ENCODE assay signal across 8 cellular contexts in the genomic region with DNA sequence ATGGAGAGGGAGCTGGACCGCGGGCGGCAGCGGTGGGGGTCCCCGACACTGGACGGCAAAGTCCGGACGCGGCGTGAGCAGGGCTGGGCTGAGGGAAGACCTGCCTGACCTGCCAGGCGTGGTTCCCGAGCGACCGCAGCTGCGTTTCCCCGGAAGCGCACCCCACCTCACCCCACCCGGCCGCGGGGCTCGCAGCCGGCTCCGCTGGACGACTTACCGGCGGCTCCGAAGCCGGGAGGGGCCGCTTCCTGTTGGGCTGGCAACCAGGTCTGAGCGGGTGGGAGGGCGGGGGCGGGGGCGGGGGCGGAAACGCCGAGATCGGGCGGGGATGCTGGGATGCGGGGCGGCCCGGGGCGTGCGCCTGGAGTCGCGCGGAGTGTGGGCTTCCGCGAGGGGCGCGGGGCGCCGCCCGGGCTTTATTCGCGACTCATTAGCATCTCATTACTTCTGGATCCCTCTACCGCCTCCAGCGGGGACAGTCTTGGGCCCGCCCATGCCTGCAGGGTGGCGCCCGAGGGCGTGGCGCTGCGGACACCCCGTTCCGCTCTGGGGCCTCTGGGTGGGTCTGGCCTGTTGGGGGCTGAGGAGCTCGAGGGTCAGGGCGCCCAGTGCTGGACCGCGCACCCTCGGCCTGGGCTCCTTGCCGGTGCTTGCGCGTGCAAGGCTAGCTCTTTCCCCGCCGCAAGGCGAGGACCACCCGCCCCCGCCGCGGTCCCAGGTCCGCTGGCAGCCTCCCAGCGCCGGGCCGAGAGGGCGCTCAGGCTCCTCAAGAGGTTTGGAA. TPM values are rescaled to one million over a fixed set of nuclear protein-coding genes. Genes with fewer than 3 reads are reported as not detected.
DNase-seq lines count a peak whose midpoint lies in the region; ATAC-seq and TF ChIP-seq lines count a peak whose summit lies in the region.

MICAL1 (minus strand) TSS at position 271 of the 781 bp plus-strand sequence. CDS start 1,576 bp downstream, outside the sequence.

- H3K36me3 ChIP-seq in WERI-Rb-1 (no peaks in the 10 kb centered on the region), kidney epithelial cell (ENCODE audit: control insufficient read depth, insufficient read depth, low read length) (peaks cover 3% of the 10 kb centered on the region)

- H3K4me3 ChIP-seq in WERI-Rb-1 (ENCODE audit: low read depth, low read length): peak within 1 kb of the TSS; percentile 90
- H3K4me3 ChIP-seq in kidney epithelial cell (ENCODE audit: low read depth, low read length): peak within 1 kb of the TSS; percentile 76

- no peaks in the 10 kb centered on the region for H3K27me3 ChIP-seq in WERI-Rb-1 (ENCODE audit: insufficient read depth, low read depth, severe bottlenecking)
- H3K27me3 ChIP-seq in kidney epithelial cell (ENCODE audit: control insufficient read depth, insufficient read depth, low read length): no peaks in the 10 kb centered on the region

- ATAC-seq in HG02759 (IDR thresholded peaks at IDR 0.05; ENCODE audit: unreplicated experiment): peak; percentile 60

- H3K27ac ChIP-seq in WERI-Rb-1: peak within 1 kb of the TSS; percentile 63

- peak; percentile 7 for DNase-seq in NCI-H1694 (lab: John Stamatoyannopoulos, UW)
- DNase-seq in NCI-H1694 treated with DMSO at 0.1 percent for 48 hours (lab: John Stamatoyannopoulos, UW): no peak
- peak; percentile 52 for DNase-seq in NCI-H146 treated with DMSO at 0.1 percent for 48 hours (lab: John Stamatoyannopoulos, UW; ENCODE audit: unreplicated experiment)
- DNase-seq in WERI-Rb-1: peak; percentile 81
- DNase-seq in central memory CD4-positive, alpha-beta T cell: peak; percentile 81
- no peak for DNase-seq in kidney epithelial cell (ENCODE audit: low read depth)
- DNase-seq in stimulated activated CD4-positive, alpha-beta T cell treated with anti-CD3 and anti-CD28 coated beads, Interleukin-1b, Interleukin-23, amount 100 ng/mL, for 4 hours (ENCODE audit: low read depth in 2 of 2): peak; percentile 33 to 41

- TF ChIP-seq CTCF in WERI-Rb-1 (IDR thresholded peaks at IDR 0.05; ENCODE audit: low read depth, low read length) (peak; percentile 36), kidney epithelial cell (IDR thresholded peaks at IDR 0.05; ENCODE audit: insufficient read depth, low read length, poor library complexity, severe bottlenecking) (peak; percentile 39)

- H3K9me3 ChIP-seq in WERI-Rb-1 (ENCODE audit: severe bottlenecking): no peaks in the 10 kb centered on the region

RNA-seq across cellular contexts. Expression of gene MICAL1, which starts in this region (rescaled TPM):
- total RNA-seq in kidney epithelial cell: 52.3 and 53.6 TPM in 2 replicates

Comparison
In these comparisons a context has a peak if more than half of its experiments do, and no peak if none do; other contexts are left out.
1. DNase-seq: peak in NCI-H1694 (single experiment), NCI-H146 treated with DMSO at 0.1 percent for 48 hours (single experiment), WERI-Rb-1 (single experiment), central memory CD4-positive, alpha-beta T cell (single experiment) and stimulated activated CD4-positive, alpha-beta T cell treated with anti-CD3 and anti-CD28 coated beads, Interleukin-1b, Interleukin-23, amount 100 ng/mL, for 4 hours (2 of 2); none in NCI-H1694 treated with DMSO at 0.1 percent for 48 hours (single experiment) and kidney epithelial cell (single experiment).